In genomic region chr10:29055091-29055490, GRCh38 we compare ENCODE assay signal across 26 cellular contexts.
"Had no signal": no experiment of that assay in that cellular context is flagged by ENCODE, and none has a peak within 500 bp of the region (broad histone marks: within the 10 kb centered on the region; RNA-seq: fewer than 3 reads in every experiment).

No MANE protein-coding gene starts in this region.

- ATAC-seq: activated CD8-positive, alpha-beta T cell treated with anti-CD3 and anti-CD28 coated beads for 36 hours; activated T-cell treated with anti-CD3 and anti-CD28 coated beads, Interleukin-2, amount 50 U/mL, for 4 hours; activated T-helper 17 cell treated with anti-CD3 and anti-CD28 coated beads, Interleukin-2, amount 50 U/mL, for 72 hours; gastrocnemius medialis; left ventricle myocardium superior; natural killer cell; psoas muscle; stimulated activated naive B cell treated with anti-CD40 and anti-IgM and Interleukin-4, amounts not matched to agents 10 μg/mL and 1 μg/mL and 100 μg/mL, for 72 hours had no signal

- H3K4me1 ChIP-seq: breast epithelium, colonic mucosa, gastrocnemius medialis, neural progenitor cell, parathyroid adenoma, psoas muscle, suprapubic skin had no signal

- H3K27ac Mint-ChIP-seq: activated B cell treated with CpG ODN at 0.5 μM for 24 hours; activated CD8-positive, alpha-beta T cell treated with anti-CD3 and anti-CD28 coated beads for 36 hours; activated naive CD4-positive, alpha-beta T cell treated with anti-CD3 and anti-CD28 coated beads, Interleukin-2, amount 50 U/mL, for 24 hours; activated T-helper 17 cell treated with anti-CD3 and anti-CD28 coated beads, Interleukin-2, amount 50 U/mL, for 72 hours; natural killer cell; neural progenitor cell; stimulated activated naive B cell treated with anti-CD40 and anti-IgM and Interleukin-4, amounts not matched to agents 10 μg/mL and 1 μg/mL and 100 μg/mL, for 72 hours had no signal

- H3K4me3 Mint-ChIP-seq: activated B cell treated with CpG ODN at 0.5 μM for 24 hours; activated CD8-positive, alpha-beta T cell treated with anti-CD3 and anti-CD28 coated beads for 36 hours; activated naive CD4-positive, alpha-beta T cell treated with anti-CD3 and anti-CD28 coated beads, Interleukin-2, amount 50 U/mL, for 24 hours; activated T-cell treated with anti-CD3 and anti-CD28 coated beads, Interleukin-2, amount 50 U/mL, for 4 hours; activated T-helper 17 cell treated with anti-CD3 and anti-CD28 coated beads, Interleukin-2, amount 50 U/mL, for 72 hours; central memory CD8-positive, alpha-beta T cell; natural killer cell; neural progenitor cell; stimulated activated naive B cell treated with anti-CD40 and anti-IgM and Interleukin-4, amounts not matched to agents 10 μg/mL and 1 μg/mL and 100 μg/mL, for 72 hours had no signal

- H3K4me3 ChIP-seq: breast epithelium, colonic mucosa, gastrocnemius medialis, hepatocyte, neural progenitor cell, psoas muscle, suprapubic skin, tibial nerve had no signal

- H3K9me3 Mint-ChIP-seq: activated B cell treated with CpG ODN at 0.5 μM for 24 hours; activated CD8-positive, alpha-beta T cell treated with anti-CD3 and anti-CD28 coated beads for 36 hours; activated naive CD4-positive, alpha-beta T cell treated with anti-CD3 and anti-CD28 coated beads, Interleukin-2, amount 50 U/mL, for 24 hours; activated T-cell treated with anti-CD3 and anti-CD28 coated beads, Interleukin-2, amount 50 U/mL, for 4 hours; activated T-helper 17 cell treated with anti-CD3 and anti-CD28 coated beads, Interleukin-2, amount 50 U/mL, for 72 hours; central memory CD8-positive, alpha-beta T cell; natural killer cell; neural progenitor cell; stimulated activated naive B cell treated with anti-CD40 and anti-IgM and Interleukin-4, amounts not matched to agents 10 μg/mL and 1 μg/mL and 100 μg/mL, for 72 hours had no signal

- DNase-seq: activated B cell treated with CpG ODN at 0.5 μM for 24 hours; activated CD4-positive, alpha-beta T cell treated with anti-CD3 and anti-CD28 coated beads, Interleukin-2, amount 50 U/mL, for 1 hour; activated CD8-positive, alpha-beta T cell treated with anti-CD3 and anti-CD28 coated beads for 36 hours; activated T-cell treated with anti-CD3 and anti-CD28 coated beads, Interleukin-2, amount 50 U/mL, for 4 hours; colonic mucosa; effector CD8-positive, alpha-beta T cell; gastrocnemius medialis; glutamatergic neuron; islet precursor cell; left ventricle myocardium superior; natural killer cell; occipital lobe; psoas muscle; stimulated activated CD4-positive, alpha-beta T cell treated with anti-CD3 and anti-CD28 coated beads, Interleukin-15, amount 100 ng/mL, for 24 hours; stimulated activated CD4-positive, alpha-beta T cell treated with anti-CD3 and anti-CD28 coated beads, Interleukin-2, amount 100 ng/mL, for 24 hours; stimulated activated naive B cell treated with anti-CD40 and anti-IgM and Interleukin-4, amounts not matched to agents 10 μg/mL and 1 μg/mL and 100 μg/mL, for 72 hours; T-helper 2 cell had no signal

- H3K27me3 ChIP-seq: breast epithelium, colonic mucosa, gastrocnemius medialis, hepatocyte, neural progenitor cell, tibial nerve had no signal

- H3K9me3 ChIP-seq: breast epithelium, colonic mucosa, gastrocnemius medialis, psoas muscle, suprapubic skin, tibial nerve had no signal

- H3K27me3 Mint-ChIP-seq: activated B cell treated with CpG ODN at 0.5 μM for 24 hours; activated naive CD4-positive, alpha-beta T cell treated with anti-CD3 and anti-CD28 coated beads, Interleukin-2, amount 50 U/mL, for 24 hours; central memory CD8-positive, alpha-beta T cell; stimulated activated naive B cell treated with anti-CD40 and anti-IgM and Interleukin-4, amounts not matched to agents 10 μg/mL and 1 μg/mL and 100 μg/mL, for 72 hours had no signal

- H3K4me1 Mint-ChIP-seq: activated B cell treated with CpG ODN at 0.5 μM for 24 hours; activated naive CD4-positive, alpha-beta T cell treated with anti-CD3 and anti-CD28 coated beads, Interleukin-2, amount 50 U/mL, for 24 hours; activated T-helper 17 cell treated with anti-CD3 and anti-CD28 coated beads, Interleukin-2, amount 50 U/mL, for 72 hours; central memory CD8-positive, alpha-beta T cell; natural killer cell; stimulated activated naive B cell treated with anti-CD40 and anti-IgM and Interleukin-4, amounts not matched to agents 10 μg/mL and 1 μg/mL and 100 μg/mL, for 72 hours had no signal

- H3K27ac ChIP-seq: breast epithelium, colonic mucosa, gastrocnemius medialis, hepatocyte, neural progenitor cell, parathyroid adenoma, psoas muscle, suprapubic skin, tibial nerve had no signal

- H3K36me3 ChIP-seq: breast epithelium, colonic mucosa, gastrocnemius medialis, neural progenitor cell, suprapubic skin, tibial nerve had no signal

- H3K36me3 Mint-ChIP-seq: activated naive CD4-positive, alpha-beta T cell treated with anti-CD3 and anti-CD28 coated beads, Interleukin-2, amount 50 U/mL, for 24 hours; natural killer cell; neural progenitor cell; stimulated activated naive B cell treated with anti-CD40 and anti-IgM and Interleukin-4, amounts not matched to agents 10 μg/mL and 1 μg/mL and 100 μg/mL, for 72 hours had no signal
